Comparison of ENCODE assay signal across 7 cellular contexts in the genomic region with DNA sequence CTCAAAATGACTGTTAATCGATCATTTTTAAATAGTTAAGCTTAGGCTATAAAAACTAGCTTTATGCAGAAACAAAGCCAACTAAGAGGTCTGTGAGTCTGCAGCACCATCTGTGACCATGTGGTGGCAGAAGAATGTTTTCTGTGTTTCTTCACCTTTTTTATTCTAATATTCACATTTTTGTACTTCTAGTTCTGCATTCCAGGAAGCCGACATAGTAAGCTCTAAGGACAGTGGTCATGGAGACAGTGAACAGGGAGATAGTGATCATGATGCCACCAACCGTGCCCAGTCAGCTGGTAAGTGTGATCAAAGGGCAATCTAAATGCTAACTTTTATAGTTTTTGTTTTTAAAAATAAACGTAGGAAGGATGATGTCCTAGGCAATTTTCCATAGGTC. TPM values are rescaled to one million over a fixed set of nuclear protein-coding genes. Genes with fewer than 3 reads are reported as not detected.
DNase-seq lines count a peak whose midpoint lies in the region; ATAC-seq and TF ChIP-seq lines count a peak whose summit lies in the region.

No MANE protein-coding gene starts in this region.

- H3K4me3 ChIP-seq in endodermal cell (ENCODE audit: low read length) (peak overlapping the region; percentile 98), retinal pigment epithelial cell (ENCODE audit: low read length) (no peak overlapping the region)

- no peaks in the 10 kb centered on the region for H3K9me3 ChIP-seq in endodermal cell (ENCODE audit: control insufficient read depth, low read length)

- H3K36me3 Mint-ChIP-seq in endodermal cell (ENCODE audit: low read depth): peaks cover 33% of the 10 kb centered on the region
- H3K36me3 Mint-ChIP-seq in activated naive CD4-positive, alpha-beta T cell treated with anti-CD3 and anti-CD28 coated beads, Interleukin-2, amount 50 U/mL, for 72 hours: peaks cover 10 to 19% of the 10 kb centered on the region in 2 donors

- TF ChIP-seq CTCF in endodermal cell (conservative IDR thresholded peaks at IDR 0.05) (peak; percentile 85), retinal pigment epithelial cell (conservative IDR thresholded peaks at IDR 0.05; ENCODE audit: low read depth, low read length) (peak; percentile 84)

- H3K27me3 ChIP-seq in endodermal cell (ENCODE audit: control insufficient read depth, insufficient read depth, low read length, poor library complexity, severe bottlenecking): no peaks in the 10 kb centered on the region

- no peaks in the 10 kb centered on the region for H3K27me3 Mint-ChIP-seq in endodermal cell (ENCODE audit: insufficient read depth)

- DNase-seq in NCI-H748 (lab: John Stamatoyannopoulos, UW; ENCODE audit: unreplicated experiment) (peak; percentile 41), endodermal cell (peak; percentile 47), retinal pigment epithelial cell (ENCODE audit: low read depth) (no peak), left cardiac atrium (no peak)
- no peak for DNase-seq in activated naive CD4-positive, alpha-beta T cell treated with anti-CD3 and anti-CD28 coated beads, Interleukin-2, amount 50 U/mL, for 72 hours (ENCODE audit: low spot score in 2 of 2)
- DNase-seq in activated naive CD4-positive, alpha-beta T cell treated with anti-CD3 and anti-CD28 coated beads, Interleukin-2, amount 50 U/mL, for 16 hours: no peak

- no peaks in the 10 kb centered on the region for H3K4me1 ChIP-seq in endodermal cell (ENCODE audit: control insufficient read depth, insufficient read depth, low read length)

- WGBS in endodermal cell (ENCODE audit: insufficient coverage in 1 of 2, insufficient read length in 1 of 2), 2 experiments: 62 to 64% methylated on average over 4 of the region's 4 CpGs

- peak; percentile 46 for ATAC-seq in GM18907 (IDR thresholded peaks at IDR 0.05; ENCODE audit: unreplicated experiment)
- no peak for ATAC-seq in activated naive CD4-positive, alpha-beta T cell treated with anti-CD3 and anti-CD28 coated beads, Interleukin-2, amount 50 U/mL, for 72 hours
- ATAC-seq in left cardiac atrium: no peak

- peaks cover 29% of the 10 kb centered on the region for H3K4me1 Mint-ChIP-seq in endodermal cell

- H3K27ac ChIP-seq in endodermal cell (ENCODE audit: low read depth, low read length): no peak overlapping the region

- intact Hi-C loops in left cardiac atrium (cut with DNase I): no loop called here

- peak overlapping the region; percentile 97 for H3K4me3 Mint-ChIP-seq in endodermal cell

- peak overlapping the region; percentile 73 for H3K9ac ChIP-seq in endodermal cell (ENCODE audit: extremely low read depth, low read length, poor library complexity, severe bottlenecking)

- H3K9me3 Mint-ChIP-seq in endodermal cell: no peaks in the 10 kb centered on the region
- H3K9me3 Mint-ChIP-seq in activated naive CD4-positive, alpha-beta T cell treated with anti-CD3 and anti-CD28 coated beads, Interleukin-2, amount 50 U/mL, for 72 hours: peaks cover 0 to 5% of the 10 kb centered on the region in 2 donors

- H3K36me3 ChIP-seq in endodermal cell (ENCODE audit: control insufficient read depth, insufficient read depth, low read length): peaks cover 34% of the 10 kb centered on the region

- peak overlapping the region; percentile 36 for H3K27ac Mint-ChIP-seq in endodermal cell
- H3K27ac Mint-ChIP-seq in activated naive CD4-positive, alpha-beta T cell treated with anti-CD3 and anti-CD28 coated beads, Interleukin-2, amount 50 U/mL, for 72 hours: no peak overlapping the region

RNA-seq across cellular contexts. Expression of gene PCDH10, which starts 5.6 kb away (rescaled TPM):
- 100 to 1,000 TPM; 111 to 139 TPM for total RNA-seq in endodermal cell
- 23.0 TPM for polyA plus RNA-seq in endodermal cell (2013, experiment 1 of 2)
- polyA plus RNA-seq in endodermal cell (2013, experiment 2 of 2): 23.3 TPM
- total RNA-seq in activated naive CD4-positive, alpha-beta T cell treated with anti-CD3 and anti-CD28 coated beads, Interleukin-2, amount 50 U/mL, for 72 hours: not detected
- total RNA-seq in left cardiac atrium: under 1 TPM; 0.32 to 0.39 TPM

Comparison
In these comparisons a context has a peak if more than half of its experiments do, and no peak if none do; other contexts are left out.
1. DNase-seq: peak in NCI-H748 (single experiment) and endodermal cell (single experiment); none in retinal pigment epithelial cell (single experiment), activated naive CD4-positive, alpha-beta T cell treated with anti-CD3 and anti-CD28 coated beads, Interleukin-2, amount 50 U/mL, for 72 hours (0 of 2), left cardiac atrium (single experiment) and activated naive CD4-positive, alpha-beta T cell treated with anti-CD3 and anti-CD28 coated beads, Interleukin-2, amount 50 U/mL, for 16 hours (single experiment).
2. RNA of gene PCDH10, which starts 5.6 kb away (total RNA-seq): 111 to 139 TPM in endodermal cell; 0.32 to 0.39 TPM in left cardiac atrium and not detected in activated naive CD4-positive, alpha-beta T cell treated with anti-CD3 and anti-CD28 coated beads, Interleukin-2, amount 50 U/mL, for 72 hours; every median in the first group is over 10 times any median in the second.